19 cellular contexts compared by ENCODE assay signal in the genomic region with DNA sequence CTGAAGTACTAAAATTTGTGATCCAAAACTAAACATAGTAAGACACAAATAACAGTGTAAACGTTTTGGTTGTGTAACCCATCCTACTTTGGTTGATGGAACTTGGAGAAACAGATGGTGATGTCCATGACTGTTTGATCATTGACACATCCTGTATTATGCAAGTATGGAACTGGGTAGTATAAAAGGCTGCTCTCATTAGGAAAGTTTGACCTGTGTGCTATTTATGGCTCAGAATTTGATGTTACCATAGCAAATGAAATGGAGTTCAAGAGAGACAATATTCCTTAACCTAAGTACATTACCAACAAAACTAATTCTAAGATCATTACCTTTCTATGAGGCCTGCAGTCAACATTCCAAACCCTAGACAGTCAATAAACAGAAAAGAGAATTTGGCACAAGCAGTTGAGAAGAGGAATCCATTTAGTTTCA. TPM values are rescaled to one million over a fixed set of nuclear protein-coding genes. Genes with fewer than 3 reads are reported as not detected.
DNase-seq lines count a peak whose midpoint lies in the region; ATAC-seq and TF ChIP-seq lines count a peak whose summit lies in the region.
"Had no signal": no experiment of that assay in that cellular context is flagged by ENCODE, and none has a peak within 500 bp of the region (broad histone marks: within the 10 kb centered on the region; RNA-seq: fewer than 3 reads in every experiment).

No MANE protein-coding gene starts in this region.

- H2BK12ac ChIP-seq in mesenchymal stem cell (ENCODE audit: low read length in 2 of 2): no peak overlapping the region

- no peaks in the 10 kb centered on the region for H3K79me1 ChIP-seq in mesenchymal stem cell (replicated peaks; ENCODE audit: low read length, poor library complexity, severe bottlenecking)

- CTCF ChIA-PET in BJ (lab: Yijun Ruan, JAX): interaction anchor here (0.6 kb wide), 1 partner anchor 17 kb away, joined by 3 read pairs; no protein-coding TSS in a partner anchor

- no peak overlapping the region for H3K14ac ChIP-seq in mesenchymal stem cell (ENCODE audit: low read length in 2 of 2)

- H4K91ac ChIP-seq in mesenchymal stem cell (ENCODE audit: low read length): no peak overlapping the region

- TF ChIP-seq POLR2A in prostate gland (IDR thresholded peaks at IDR 0.05): no peak

- H3K9me3 ChIP-seq in mesenchymal stem cell (ENCODE audit: control insufficient read depth, low read length): no peaks in the 10 kb centered on the region
- H3K9me3 ChIP-seq in prostate gland: no peaks in the 10 kb centered on the region
- H3K9me3 ChIP-seq in heart right ventricle: no peaks in the 10 kb centered on the region
- H3K9me3 ChIP-seq: left ventricle myocardium inferior, spleen, tibial nerve had no signal

- no peak overlapping the region for H3K4me2 ChIP-seq in mesenchymal stem cell (ENCODE audit: low read length, poor library complexity, severe bottlenecking)

- TF ChIP-seq CTCF in BJ (IDR thresholded peaks at IDR 0.05; ENCODE audit: insufficient read depth, low read depth, low read length) (no peak), cardiac fibroblast (IDR thresholded peaks at IDR 0.05; ENCODE audit: low read depth, low read length) (no peak), prostate gland (IDR thresholded peaks at IDR 0.05) (no peak), heart right ventricle (IDR thresholded peaks at IDR 0.05) (no peak)

- peak overlapping the region; percentile 48 for H3K9ac ChIP-seq in mesenchymal stem cell (ENCODE audit: low read length)

- 40% methylated on average over 1 of the region's 1 CpG for WGBS in mesenchymal stem cell
- WGBS in prostate gland: 5% methylated on average over 1 of the region's 1 CpG
- WGBS in heart right ventricle, 2 donors: 31 to 50% methylated on average over 1 of the region's 1 CpG

- H2AFZ ChIP-seq in mesenchymal stem cell (ENCODE audit: low read depth, low read length): no peak overlapping the region

- H3K4me3 ChIP-seq in BJ (ENCODE audit: low read depth, low read length): no peak overlapping the region
- no peak overlapping the region for H3K4me3 ChIP-seq in cardiac fibroblast (replicated peaks in 1 of 2; ENCODE audit: low read depth in 2 of 2, low read length in 2 of 2)
- no peak overlapping the region for H3K4me3 ChIP-seq in mesenchymal stem cell (ENCODE audit: insufficient read depth in 1 of 2, low read depth in 1 of 2, low read length in 2 of 2)
- no peak overlapping the region for H3K4me3 ChIP-seq in prostate gland
- no peak overlapping the region for H3K4me3 ChIP-seq in heart right ventricle
- H3K4me3 ChIP-seq: left ventricle myocardium inferior, spleen, tibial nerve had no signal

- H3K27me3 ChIP-seq in BJ (ENCODE audit: control insufficient read depth, insufficient read depth, low read length): no peaks in the 10 kb centered on the region
- H3K27me3 ChIP-seq in mesenchymal stem cell (ENCODE audit: control insufficient read depth in 1 of 2, insufficient read depth in 1 of 2, low read length in 2 of 2): no peaks in the 10 kb centered on the region
- H3K27me3 ChIP-seq in prostate gland (replicated peaks; ENCODE audit: insufficient read depth): no peaks in the 10 kb centered on the region
- H3K27me3 ChIP-seq in heart right ventricle: no peaks in the 10 kb centered on the region
- H3K27me3 ChIP-seq: spleen, tibial nerve had no signal

- ATAC-seq in heart right ventricle: no peak

- no peak overlapping the region for H3K18ac ChIP-seq in mesenchymal stem cell (ENCODE audit: low read depth in 1 of 2, low read length in 2 of 2)

- H3K4ac ChIP-seq in mesenchymal stem cell (ENCODE audit: low read depth in 1 of 2, low read length in 2 of 2): no peak overlapping the region

- POLR2A ChIA-PET in BJ (lab: Charles Lee): no interaction called here

- no peak overlapping the region for H2BK5ac ChIP-seq in mesenchymal stem cell (ENCODE audit: low read depth, low read length, poor library complexity, severe bottlenecking)

- no peak overlapping the region for H2AK5ac ChIP-seq in mesenchymal stem cell (ENCODE audit: low read length, severe bottlenecking)

- no peak overlapping the region for H2BK15ac ChIP-seq in mesenchymal stem cell (ENCODE audit: low read depth, poor library complexity, severe bottlenecking)

- no peak overlapping the region for H2BK120ac ChIP-seq in mesenchymal stem cell (ENCODE audit: low read depth, low read length)

- no peak overlapping the region for H4K8ac ChIP-seq in mesenchymal stem cell (ENCODE audit: low read length)

- no peak overlapping the region for H3K27ac ChIP-seq in mesenchymal stem cell (ENCODE audit: low read length, poor library complexity, severe bottlenecking)
- H3K27ac ChIP-seq in prostate gland: no peak overlapping the region
- H3K27ac ChIP-seq in heart right ventricle: no peak overlapping the region
- H3K27ac ChIP-seq: HL-60, left ventricle myocardium inferior, spleen, tibial nerve had no signal

- H3K4me1 ChIP-seq in mesenchymal stem cell (ENCODE audit: control insufficient read depth, insufficient read depth, low read depth, low read length) (no peaks in the 10 kb centered on the region), prostate gland (replicated peaks) (no peaks in the 10 kb centered on the region), heart right ventricle (no peaks in the 10 kb centered on the region)
- H3K4me1 ChIP-seq: left ventricle myocardium inferior, spleen, tibial nerve had no signal

- H3K36me3 ChIP-seq in BJ (ENCODE audit: control insufficient read depth, insufficient read depth, low read length) (no peaks in the 10 kb centered on the region), mesenchymal stem cell (ENCODE audit: control insufficient read depth in 1 of 2, insufficient read depth in 2 of 2, low read depth in 1 of 2, low read length in 2 of 2) (no peaks in the 10 kb centered on the region), prostate gland (no peaks in the 10 kb centered on the region), heart right ventricle (no peaks in the 10 kb centered on the region)
- H3K36me3 ChIP-seq: left ventricle myocardium inferior, spleen, tibial nerve had no signal

- no peak overlapping the region for H3K23ac ChIP-seq in mesenchymal stem cell (ENCODE audit: low read length in 2 of 2)

- intact Hi-C loops in prostate gland (cut with DNase I): no loop called here
- intact Hi-C loops in heart right ventricle (cut with DNase I): no loop called here

- DNase-seq in BJ (ENCODE audit: low read depth) (peak; percentile 82), HuH-7.5 (ENCODE audit: low spot score) (peak; percentile 27), cardiac fibroblast (ENCODE audit: low read depth in 2 of 2) (peak; percentile 55 to 81), mesenchymal stem cell (peak; percentile 91), prostate gland (ENCODE audit: low spot score) (no peak), DMS114 treated with DMSO at 0.1 percent for 48 hours (lab: John Stamatoyannopoulos, UW; ENCODE audit: unreplicated experiment) (no peak), heart right ventricle (no peak), NCI-H2196 (lab: John Stamatoyannopoulos, UW; ENCODE audit: unreplicated experiment) (no peak)
- DNase-seq: activated CD4-positive, alpha-beta T cell treated with anti-CD3 and anti-CD28 coated beads for 1 hour; activated naive CD4-positive, alpha-beta T cell treated with anti-CD3 and anti-CD28 coated beads, Interleukin-2, amount 10 ng/mL, durations not matched to agents 7 days and 5 days; DND-41; erythroblast; Karpas-422; left ventricle myocardium inferior; NCI-H226; Right ventricle myocardium superior; spleen had no signal

RNA-seq across cellular contexts. Expression of gene DKK1, which starts 39.9 kb away (rescaled TPM):
- polyA plus RNA-seq in BJ (2011; rRNA removed) (575 and 1,028 TPM in 2 replicates), heart right ventricle (1 to 10 TPM in 1 of 2 donors, under 1 TPM in 1; 0.66 to 5.1 TPM)
- 192 and 338 TPM in 2 replicates for polyA minus RNA-seq in BJ (2011; rRNA and poly(A)+ RNA removed)
- 7.9 TPM for polyA plus RNA-seq in mesenchymal stem cell (2013, experiment 1 of 2)
- 9.4 TPM for polyA plus RNA-seq in mesenchymal stem cell (2013, experiment 2 of 2)
- total RNA-seq in prostate gland (10 to 100 TPM in 1 of 2 donors, 1 to 10 TPM in 1; 6.5 to 10.2 TPM), heart right ventricle (1 to 10 TPM in 1 of 10 donors, under 1 TPM in 4, not detected in 5; 0.26 to 1.2 (median 0.47) TPM)
- total RNA-seq: left ventricle myocardium inferior, Right ventricle myocardium superior had no signal

Comparison
In these comparisons a context has a peak if more than half of its experiments do, and no peak if none do; other contexts are left out.
1. DNase-seq: peak in BJ (single experiment), HuH-7.5 (single experiment), cardiac fibroblast (2 of 2) and mesenchymal stem cell (single experiment); none in prostate gland (single experiment), DMS114 treated with DMSO at 0.1 percent for 48 hours (single experiment), heart right ventricle (0 of 2) and NCI-H2196 (single experiment).